13 cellular contexts compared by ENCODE assay signal in the genomic region with DNA sequence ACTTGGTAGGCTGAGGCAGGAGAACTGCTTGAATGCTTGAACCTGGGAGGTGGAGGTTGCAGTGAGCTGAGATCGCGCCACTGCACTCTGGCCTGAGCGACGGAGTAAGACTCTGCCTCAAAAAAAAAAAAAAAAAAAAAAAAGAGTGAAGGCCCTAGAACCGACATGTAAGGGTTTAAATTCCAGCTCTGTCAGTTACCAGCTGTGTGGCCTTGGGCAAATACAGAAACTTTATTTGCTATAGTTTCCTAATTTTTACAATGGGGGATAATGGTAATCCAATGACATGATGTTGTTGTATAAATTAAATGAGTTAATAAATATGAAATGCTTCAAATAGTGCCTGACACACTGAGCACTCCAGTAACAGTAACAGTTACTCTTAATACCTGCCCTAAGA. TPM values are rescaled to one million over a fixed set of nuclear protein-coding genes. Genes with fewer than 3 reads are reported as not detected.
A peak's percentile ranks its signal among the peaks of the same experiment; 100 is the strongest.
DNase-seq lines count a peak whose midpoint lies in the region; ATAC-seq and TF ChIP-seq lines count a peak whose summit lies in the region.
"Had no signal": no experiment of that assay in that cellular context is flagged by ENCODE, and none has a peak within 500 bp of the region (broad histone marks: within the 10 kb centered on the region; RNA-seq: fewer than 3 reads in every experiment).

No MANE protein-coding gene starts in this region.

- no peak for TF ChIP-seq POLR2A in sigmoid colon (IDR thresholded peaks at IDR 0.05)

- no peaks in the 10 kb centered on the region for H3K27me3 Mint-ChIP-seq in mesothelial cell of epicardium (ENCODE audit: low read depth)

- peaks cover 12 to 44% of the 10 kb centered on the region in 2 experiments for H3K4me1 ChIP-seq in SK-N-SH (ENCODE audit: control insufficient read depth in 1 of 2, insufficient read depth in 2 of 2, low read depth in 1 of 2, low read length in 1 of 2)
- H3K4me1 ChIP-seq in RWPE2 (ENCODE audit: insufficient read depth, poor library complexity, severe bottlenecking) = peaks cover 21% of the 10 kb centered on the region
- peaks cover 0 to 47% (median 35%) of the 10 kb centered on the region in 4 donors for H3K4me1 ChIP-seq in sigmoid colon

- peak overlapping the region; percentile 90 for H3K27ac Mint-ChIP-seq in mesothelial cell of epicardium
- H3K27ac Mint-ChIP-seq: CD4-positive, CD25-positive, alpha-beta regulatory T cell had no signal

- intact Hi-C loops in sigmoid colon (cut with DNase I) = loop anchor here (5.0 kb wide), 2 partner anchors 38 to 688 kb away; a partner anchor contains a TSS

- H3K9me3 ChIP-seq in SK-N-SH (no peaks in the 10 kb centered on the region), RWPE2 (ENCODE audit: severe bottlenecking) (no peaks in the 10 kb centered on the region), sigmoid colon (no peaks in the 10 kb centered on the region)
- H3K9me3 ChIP-seq: BLaER1 treated with 17β-estradiol and CSF1 and Interleukin-3, amounts not matched to agents 10 nM and 100 nM had no signal

- H3K4me3 Mint-ChIP-seq in mesothelial cell of epicardium = no peak overlapping the region
- H3K4me3 Mint-ChIP-seq: CD4-positive, CD25-positive, alpha-beta regulatory T cell had no signal

- H3K4me1 Mint-ChIP-seq in mesothelial cell of epicardium = peaks cover 58% of the 10 kb centered on the region
- H3K4me1 Mint-ChIP-seq: CD4-positive, CD25-positive, alpha-beta regulatory T cell had no signal

- H3K4me2 ChIP-seq in SK-N-SH = peak overlapping the region; percentile 47; the same call in 1 of the 2 replicates
- H3K4me2 ChIP-seq: BLaER1 treated with 17β-estradiol and CSF1 and Interleukin-3, amounts not matched to agents 10 nM and 100 nM had no signal

- POLR2A ChIA-PET in SK-N-SH (lab: Yijun Ruan, JAX) = no interaction called here

- no peak overlapping the region for H3K4me3 ChIP-seq in SK-N-SH (ENCODE audit: low read depth in 2 of 2, low read length in 1 of 2)
- H3K4me3 ChIP-seq in RWPE2 (ENCODE audit: severe bottlenecking) = no peak overlapping the region
- H3K4me3 ChIP-seq in sigmoid colon = no peak overlapping the region
- H3K4me3 ChIP-seq: BLaER1 treated with 17β-estradiol and CSF1 and Interleukin-3, amounts not matched to agents 10 nM and 100 nM had no signal

- H3F3A ChIP-seq in SK-N-SH (replicated peaks; ENCODE audit: insufficient read depth) = peaks cover 59% of the 10 kb centered on the region

- no peaks in the 10 kb centered on the region for H4K20me1 ChIP-seq in SK-N-SH (ENCODE audit: insufficient read depth)
- H4K20me1 ChIP-seq: BLaER1 treated with 17β-estradiol and CSF1 and Interleukin-3, amounts not matched to agents 10 nM and 100 nM had no signal

- H3K79me2 ChIP-seq in SK-N-SH (ENCODE audit: insufficient read depth) = no peaks in the 10 kb centered on the region; the same call in 1 of the 2 replicates

- 99% methylated on average over 5 of the region's 5 CpGs for WGBS in SK-N-SH (ENCODE audit: low lambda C conversion rate)
- 90 to 93% methylated on average over 5 of the region's 5 CpGs for WGBS in sigmoid colon, 2 donors

- no peak for DNase-seq in SK-N-SH
- no peak for DNase-seq in RWPE2 (ENCODE audit: low spot score)
- DNase-seq in mesothelial cell of epicardium (ENCODE audit: low spot score in 2 of 2, unreplicated experiment in 2 of 2) = no peak
- DNase-seq in sigmoid colon = no peak
- no peak for DNase-seq in NCI-H510A (lab: John Stamatoyannopoulos, UW)
- DNase-seq in NCI-H1694 (lab: John Stamatoyannopoulos, UW) = no peak
- DNase-seq: CD4-positive, CD25-positive, alpha-beta regulatory T cell; GF-D8 had no signal

- no peak overlapping the region for H2AFZ ChIP-seq in SK-N-SH (ENCODE audit: low read depth)

- no peaks in the 10 kb centered on the region for H3K9me2 ChIP-seq in SK-N-SH

- ATAC-seq in SK-N-SH treated with all-trans-retinoic acid at 6 μM for 48 hours = no peak
- ATAC-seq in RWPE2 (ENCODE audit: low read depth) = no peak
- no peak for ATAC-seq in HG02623 (IDR thresholded peaks at IDR 0.05; ENCODE audit: unreplicated experiment)
- ATAC-seq: HCT116 had no signal

- H3K36me3 Mint-ChIP-seq in mesothelial cell of epicardium = no peaks in the 10 kb centered on the region
- H3K36me3 Mint-ChIP-seq: CD4-positive, CD25-positive, alpha-beta regulatory T cell had no signal

- peak overlapping the region; percentile 61 to 80; a peak in 3 of 4 replicates for H3K27ac ChIP-seq in SK-N-SH (ENCODE audit: low read depth in 2 of 2, low read length in 1 of 2)
- H3K27ac ChIP-seq in RWPE2 (ENCODE audit: poor library complexity, severe bottlenecking) = peak overlapping the region; percentile 35
- peak overlapping the region in 3 of 4 donors; percentile 50 to 77 (median 66) for H3K27ac ChIP-seq in sigmoid colon
- H3K27ac ChIP-seq: 22Rv1; BLaER1 treated with 17β-estradiol and CSF1 and Interleukin-3, amounts not matched to agents 10 nM and 100 nM had no signal

- TF ChIP-seq EP300 in SK-N-SH (IDR thresholded peaks at IDR 0.05; ENCODE audit: borderline replicate concordance in 1 of 2, low read depth in 1 of 2, low read length in 1 of 2) = no peak
- TF ChIP-seq EP300 in sigmoid colon (IDR thresholded peaks at IDR 0.05) = no peak

- no peak for TF ChIP-seq RAD21 in SK-N-SH (IDR thresholded peaks at IDR 0.05; ENCODE audit: low read length)

- H3K9me3 Mint-ChIP-seq in mesothelial cell of epicardium = no peaks in the 10 kb centered on the region

- H3K36me3 ChIP-seq in SK-N-SH (replicated peaks in 1 of 2; ENCODE audit: control insufficient read depth in 1 of 2, insufficient read depth in 2 of 2, low read length in 1 of 2) = no peaks in the 10 kb centered on the region
- no peaks in the 10 kb centered on the region for H3K36me3 ChIP-seq in RWPE2 (ENCODE audit: low read depth)
- H3K36me3 ChIP-seq in sigmoid colon = no peaks in the 10 kb centered on the region
- H3K36me3 ChIP-seq: BLaER1 treated with 17β-estradiol and CSF1 and Interleukin-3, amounts not matched to agents 10 nM and 100 nM had no signal

- TF ChIP-seq CTCF in SK-N-SH (IDR thresholded peaks at IDR 0.05) (no peak), RWPE2 (IDR thresholded peaks at IDR 0.05; ENCODE audit: poor library complexity, severe bottlenecking) (no peak), mesothelial cell of epicardium (IDR thresholded peaks at IDR 0.05; ENCODE audit: unreplicated experiment) (no peak), sigmoid colon (IDR thresholded peaks at IDR 0.05) (no peak)

- peak overlapping the region; percentile 4; the same call in 1 of the 2 replicates for H3K9ac ChIP-seq in SK-N-SH
- H3K9ac ChIP-seq: BLaER1 treated with 17β-estradiol and CSF1 and Interleukin-3, amounts not matched to agents 10 nM and 100 nM had no signal

- CTCF ChIA-PET in SK-N-SH (lab: Yijun Ruan, JAX) = interaction anchor here (1.2 to 1.8 kb wide), 4 partner anchors 9 to 192 kb away, joined by 3 to 7 read pairs (median 4); no protein-coding TSS in a partner anchor

- H3K27me3 ChIP-seq in SK-N-SH (ENCODE audit: insufficient read depth) = no peaks in the 10 kb centered on the region
- H3K27me3 ChIP-seq in RWPE2 (ENCODE audit: insufficient read depth, poor library complexity, severe bottlenecking) = no peaks in the 10 kb centered on the region
- no peaks in the 10 kb centered on the region for H3K27me3 ChIP-seq in sigmoid colon
- H3K27me3 ChIP-seq: BLaER1 treated with 17β-estradiol and CSF1 and Interleukin-3, amounts not matched to agents 10 nM and 100 nM had no signal

TF ChIP-seq in SK-N-SH, 30 proteins besides CTCF, POLR2A, EP300 and RAD21 (continues in another document):
- no peak for TF ChIP-seq TEAD4 (IDR thresholded peaks at IDR 0.05; ENCODE audit: borderline replicate concordance, insufficient read depth)

TF ChIP-seq in SK-N-SH treated with all-trans-retinoic acid at 6 μM for 48 hours, 23 proteins besides CTCF, POLR2A, EP300 and RAD21 (continues in another document):
- TF ChIP-seq, protein P1, sequence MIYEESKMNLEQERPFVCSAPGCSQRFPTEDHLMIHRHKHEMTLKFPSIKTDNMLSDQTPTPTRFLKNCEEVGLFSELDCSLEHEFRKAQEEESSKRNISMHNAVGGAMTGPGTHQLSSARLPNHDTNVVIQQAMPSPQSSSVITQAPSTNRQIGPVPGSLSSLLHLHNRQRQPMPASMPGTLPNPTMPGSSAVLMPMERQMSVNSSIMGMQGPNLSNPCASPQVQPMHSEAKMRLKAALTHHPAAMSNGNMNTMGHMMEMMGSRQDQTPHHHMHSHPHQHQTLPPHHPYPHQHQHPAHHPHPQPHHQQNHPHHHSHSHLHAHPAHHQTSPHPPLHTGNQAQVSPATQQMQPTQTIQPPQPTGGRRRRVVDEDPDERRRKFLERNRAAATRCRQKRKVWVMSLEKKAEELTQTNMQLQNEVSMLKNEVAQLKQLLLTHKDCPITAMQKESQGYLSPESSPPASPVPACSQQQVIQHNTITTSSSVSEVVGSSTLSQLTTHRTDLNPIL (CRISPR knock-in tag; IDR thresholded peaks at IDR 0.05; ENCODE audit: low read depth) = no peak
- no peak for TF ChIP-seq ZFP3 (CRISPR knock-in tag; IDR thresholded peaks at IDR 0.05)
- TF ChIP-seq, protein P2, sequence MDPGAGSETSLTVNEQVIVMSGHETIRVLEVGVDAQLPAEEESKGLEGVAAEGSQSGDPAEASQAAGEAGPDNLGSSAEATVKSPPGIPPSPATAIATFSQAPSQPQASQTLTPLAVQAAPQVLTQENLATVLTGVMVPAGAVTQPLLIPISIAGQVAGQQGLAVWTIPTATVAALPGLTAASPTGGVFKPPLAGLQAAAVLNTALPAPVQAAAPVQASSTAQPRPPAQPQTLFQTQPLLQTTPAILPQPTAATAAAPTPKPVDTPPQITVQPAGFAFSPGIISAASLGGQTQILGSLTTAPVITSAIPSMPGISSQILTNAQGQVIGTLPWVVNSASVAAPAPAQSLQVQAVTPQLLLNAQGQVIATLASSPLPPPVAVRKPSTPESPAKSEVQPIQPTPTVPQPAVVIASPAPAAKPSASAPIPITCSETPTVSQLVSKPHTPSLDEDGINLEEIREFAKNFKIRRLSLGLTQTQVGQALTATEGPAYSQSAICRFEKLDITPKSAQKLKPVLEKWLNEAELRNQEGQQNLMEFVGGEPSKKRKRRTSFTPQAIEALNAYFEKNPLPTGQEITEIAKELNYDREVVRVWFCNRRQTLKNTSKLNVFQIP (CRISPR knock-in tag; IDR thresholded peaks at IDR 0.05; ENCODE audit: borderline replicate concordance, low read depth) = no peak
- no peak for TF ChIP-seq ESRRG (CRISPR knock-in tag; IDR thresholded peaks at IDR 0.05)
- TF ChIP-seq RARB (CRISPR knock-in tag; IDR thresholded peaks at IDR 0.05) = no peak
- TF ChIP-seq ZC3H10 (CRISPR knock-in tag; IDR thresholded peaks at IDR 0.05) = no peak

RNA-seq across cellular contexts. Expression of a gene that starts 19.6 kb away (rescaled TPM):
- polyA plus RNA-seq in SK-N-SH (2012; rRNA removed) = 60.2 and 66.4 TPM in 2 replicates
- polyA plus RNA-seq in SK-N-SH (2012; cell fraction: cytosol; rRNA removed) = 62.8 and 70.4 TPM in 2 replicates
- polyA plus RNA-seq in SK-N-SH (2012; cell fraction: nucleus; rRNA removed) = 48.1 and 72.3 TPM in 2 replicates
- total RNA-seq in mesothelial cell of epicardium = 19.9 to 21.6 TPM (median 20.8 TPM) in 3 replicates
- total RNA-seq in sigmoid colon = 10 to 100 TPM; 32.0 to 49.9 (median 41.0) TPM
- polyA plus RNA-seq in sigmoid colon = 10 to 100 TPM; 21.7 to 37.4 (median 24.6) TPM
